8 cellular contexts compared by ENCODE assay signal in genomic region chr4:145937990-145938611, GRCh38. TPM values are rescaled to one million over a fixed set of nuclear protein-coding genes. Genes with fewer than 3 reads are reported as not detected.
A peak's percentile ranks its signal among the peaks of the same experiment; 100 is the strongest.
DNase-seq lines count a peak whose midpoint lies in the region; ATAC-seq and TF ChIP-seq lines count a peak whose summit lies in the region.

No MANE protein-coding gene starts in this region.

- peak overlapping the region; percentile 96 for H3K9ac ChIP-seq in NT2/D1 (ENCODE audit: insufficient read length, low read depth)

- peak overlapping the region; percentile 96 for H3K4me3 ChIP-seq in BE2C (ENCODE audit: low read depth, low read length)
- peak overlapping the region; percentile 80 for H3K4me3 ChIP-seq in NT2/D1 (ENCODE audit: insufficient read length, low read depth)
- peak overlapping the region; percentile 60 to 92 for H3K4me3 ChIP-seq in foreskin fibroblast (ENCODE audit: low read depth in 1 of 2, low read length in 2 of 2)
- peak overlapping the region; percentile 71 to 89 for H3K4me3 ChIP-seq in uterus

- DNase-seq in BE2C: peak; percentile 19
- DNase-seq in NT2/D1 (ENCODE audit: low read depth, low spot score): peak; percentile 35
- DNase-seq in foreskin fibroblast: peak in 1 of 2 donors; percentile 56
- DNase-seq in nucleus accumbens (lab: John Stamatoyannopoulos, UW): peak in 34 of 56 donors; percentile 2 to 60 (median 34)
- DNase-seq in uterus: peak; percentile 21

- TF ChIP-seq CTCF in BE2C (IDR thresholded peaks at IDR 0.05; ENCODE audit: low read depth, low read length) (no peak), foreskin fibroblast (IDR thresholded peaks at IDR 0.05; ENCODE audit: low read depth, low read length) (no peak), uterus (IDR thresholded peaks at IDR 0.05) (no peak)

- H3K27ac Mint-ChIP-seq in activated T-helper 17 cell treated with anti-CD3 and anti-CD28 coated beads, Interleukin-2, amount 50 U/mL, for 72 hours: peak overlapping the region; percentile 90

- peaks cover 24% of the 10 kb centered on the region for H3K4me1 Mint-ChIP-seq in activated T-helper 17 cell treated with anti-CD3 and anti-CD28 coated beads, Interleukin-2, amount 50 U/mL, for 72 hours

- intact Hi-C loops in uterus (cut with DNase I; ENCODE audit: low total_unique reads): loop anchor here (5.0 kb wide), 1 partner anchor 206 kb away; no protein-coding TSS in a partner anchor

- peak overlapping the region; percentile 98 to 99 for H3K27ac ChIP-seq in uterus

- H3K36me3 ChIP-seq in BE2C (no peaks in the 10 kb centered on the region), NT2/D1 (ENCODE audit: insufficient read depth, insufficient read length, low read length) (peaks cover 2% of the 10 kb centered on the region), uterus (no peaks in the 10 kb centered on the region)

- ATAC-seq in GM21447 (IDR thresholded peaks at IDR 0.05; ENCODE audit: unreplicated experiment) (peak; percentile 11), HG02623 (IDR thresholded peaks at IDR 0.05; ENCODE audit: unreplicated experiment) (no peak)
- peak; percentile 53 for ATAC-seq in activated T-helper 17 cell treated with anti-CD3 and anti-CD28 coated beads, Interleukin-2, amount 50 U/mL, for 72 hours (replicated peaks)

- peaks cover 14% of the 10 kb centered on the region for H3K4me1 ChIP-seq in BE2C
- no peaks in the 10 kb centered on the region for H3K4me1 ChIP-seq in NT2/D1 (ENCODE audit: insufficient read depth, insufficient read length)
- H3K4me1 ChIP-seq in uterus: peaks cover 0 to 4% of the 10 kb centered on the region in 2 donors

- H3K9me3 ChIP-seq in BE2C (no peaks in the 10 kb centered on the region), NT2/D1 (ENCODE audit: insufficient read depth, low read length) (no peaks in the 10 kb centered on the region), uterus (no peaks in the 10 kb centered on the region)

- H3K9me3 Mint-ChIP-seq in activated T-helper 17 cell treated with anti-CD3 and anti-CD28 coated beads, Interleukin-2, amount 50 U/mL, for 72 hours: no peaks in the 10 kb centered on the region

- H3K27me3 ChIP-seq in BE2C: no peaks in the 10 kb centered on the region
- no peaks in the 10 kb centered on the region for H3K27me3 ChIP-seq in NT2/D1 (ENCODE audit: insufficient read depth, insufficient read length)
- H3K27me3 ChIP-seq in uterus: no peaks in the 10 kb centered on the region

- no peak for TF ChIP-seq POLR2A in uterus (IDR thresholded peaks at IDR 0.05)

- no peaks in the 10 kb centered on the region for H3K27me3 Mint-ChIP-seq in activated T-helper 17 cell treated with anti-CD3 and anti-CD28 coated beads, Interleukin-2, amount 50 U/mL, for 72 hours

- H3K4me3 Mint-ChIP-seq in activated T-helper 17 cell treated with anti-CD3 and anti-CD28 coated beads, Interleukin-2, amount 50 U/mL, for 72 hours: peak overlapping the region; percentile 91

- peaks cover 34% of the 10 kb centered on the region for H3K36me3 Mint-ChIP-seq in activated T-helper 17 cell treated with anti-CD3 and anti-CD28 coated beads, Interleukin-2, amount 50 U/mL, for 72 hours (ENCODE audit: low read depth)

RNA-seq across cellular contexts. Expression of gene ZNF827, which starts 0.5 kb away (rescaled TPM):
- 19.6 TPM for polyA plus RNA-seq in BE2C (2012; ENCODE audit: insufficient read depth, insufficient read length, low read depth)
- total RNA-seq in activated T-helper 17 cell treated with anti-CD3 and anti-CD28 coated beads, Interleukin-2, amount 50 U/mL, for 72 hours: 10 to 100 TPM; 10.3 to 37.1 TPM
- 10 to 100 TPM in 2 of 4 donors, 1 to 10 TPM in 2; 2.9 to 33.1 (median 14.2) TPM for total RNA-seq in uterus
